37 cellular contexts compared by ENCODE assay signal in genomic region chr1:71252900-71253299, GRCh38.
"Had no signal": no experiment of that assay in that cellular context is flagged by ENCODE, and none has a peak within 500 bp of the region (broad histone marks: within the 10 kb centered on the region; RNA-seq: fewer than 3 reads in every experiment).

No MANE protein-coding gene starts in this region.

- DNase-seq: activated CD4-positive, alpha-beta memory T cell treated with anti-CD3 and anti-CD28 coated beads, Interleukin-2, amount 10 ng/mL, durations not matched to agents 7 days and 5 days; activated CD4-positive, alpha-beta T cell treated with anti-CD3 and anti-CD28 coated beads for 1 hour; activated CD4-positive, alpha-beta T cell treated with anti-CD3 and anti-CD28 coated beads for 48 hours; activated CD4-positive, CD25-positive, alpha-beta regulatory T cell; activated CD8-positive, alpha-beta memory T cell treated with anti-CD3 and anti-CD28 coated beads for 24 hours; activated CD8-positive, alpha-beta memory T cell treated with anti-CD3 and anti-CD28 coated beads, Interleukin-2, amount 10 ng/mL, durations not matched to agents 7 days and 5 days; activated CD8-positive, alpha-beta memory T cell treated with anti-CD3 and anti-CD28 coated beads, Interleukin-2, amount 50 U/mL, for 48 hours; activated effector memory CD4-positive, alpha-beta T cell treated with Interleukin-2 at 50 U/mL for 16 hours; activated naive CD4-positive, alpha-beta T cell treated with anti-CD3 and anti-CD28 coated beads, Interleukin-2, amount 10 ng/mL, durations not matched to agents 7 days and 5 days; activated naive CD8-positive, alpha-beta T cell treated with anti-CD3 and anti-CD28 coated beads, Interleukin-2, amount 50 U/mL, for 24 hours; activated T-cell treated with anti-CD3 and anti-CD28 coated beads, Interleukin-2, amount 50 U/mL, for 48 hours; anterior cingulate cortex; colonic mucosa; NCI-H1048; NCI-H1105 treated with DMSO at 0.1 percent for 48 hours; NCI-H1436; NCI-H187; NCI-H2029 treated with DMSO at 0.1 percent for 48 hours; NCI-H2107; NCI-H510A; NCI-H526; NK-92 treated with Interleukin-12 subunit alpha and Interleukin-12 subunit beta, amount 100 ng/mL, for 24 hours; PC-3; Peyer's patch; RPMI8226; SIG-M5; SW 1271; T-helper 1 cell; T-helper 2 cell; T1000; WERI-Rb-1 had no signal

- H3K4me3 Mint-ChIP-seq: activated CD4-positive, alpha-beta memory T cell treated with anti-CD3 and anti-CD28 coated beads, Interleukin-2, amount 10 ng/mL, durations not matched to agents 7 days and 5 days; activated CD8-positive, alpha-beta memory T cell treated with anti-CD3 and anti-CD28 coated beads, Interleukin-2, amount 10 ng/mL, durations not matched to agents 7 days and 5 days; activated naive CD4-positive, alpha-beta T cell treated with anti-CD3 and anti-CD28 coated beads, Interleukin-2, amount 10 ng/mL, durations not matched to agents 7 days and 5 days; activated naive CD8-positive, alpha-beta T cell; activated naive CD8-positive, alpha-beta T cell treated with anti-CD3 and anti-CD28 coated beads, Interleukin-2, amount 50 U/mL, for 24 hours; brain; central memory CD8-positive, alpha-beta T cell had no signal

- FAIRE-seq: K562 had no signal

- H3K27me3 Mint-ChIP-seq: activated CD4-positive, alpha-beta memory T cell treated with anti-CD3 and anti-CD28 coated beads, Interleukin-2, amount 10 ng/mL, durations not matched to agents 7 days and 5 days; activated CD8-positive, alpha-beta memory T cell treated with anti-CD3 and anti-CD28 coated beads, Interleukin-2, amount 10 ng/mL, durations not matched to agents 7 days and 5 days; activated naive CD4-positive, alpha-beta T cell treated with anti-CD3 and anti-CD28 coated beads, Interleukin-2, amount 10 ng/mL, durations not matched to agents 7 days and 5 days; activated naive CD8-positive, alpha-beta T cell; activated naive CD8-positive, alpha-beta T cell treated with anti-CD3 and anti-CD28 coated beads, Interleukin-2, amount 50 U/mL, for 24 hours; central memory CD8-positive, alpha-beta T cell had no signal

- H3K36me3 ChIP-seq: cardiac muscle cell, colonic mucosa, Peyer's patch, WERI-Rb-1 had no signal

- H3K36me3 Mint-ChIP-seq: activated CD8-positive, alpha-beta memory T cell treated with anti-CD3 and anti-CD28 coated beads, Interleukin-2, amount 10 ng/mL, durations not matched to agents 7 days and 5 days; activated naive CD4-positive, alpha-beta T cell treated with anti-CD3 and anti-CD28 coated beads, Interleukin-2, amount 10 ng/mL, durations not matched to agents 7 days and 5 days; activated naive CD8-positive, alpha-beta T cell; brain had no signal

- H3K9me3 Mint-ChIP-seq: activated CD4-positive, alpha-beta memory T cell treated with anti-CD3 and anti-CD28 coated beads, Interleukin-2, amount 10 ng/mL, durations not matched to agents 7 days and 5 days; activated naive CD4-positive, alpha-beta T cell treated with anti-CD3 and anti-CD28 coated beads, Interleukin-2, amount 10 ng/mL, durations not matched to agents 7 days and 5 days; activated naive CD8-positive, alpha-beta T cell treated with anti-CD3 and anti-CD28 coated beads, Interleukin-2, amount 50 U/mL, for 24 hours; brain had no signal

- H3K4me1 Mint-ChIP-seq: activated CD4-positive, alpha-beta memory T cell treated with anti-CD3 and anti-CD28 coated beads, Interleukin-2, amount 10 ng/mL, durations not matched to agents 7 days and 5 days; activated CD8-positive, alpha-beta memory T cell treated with anti-CD3 and anti-CD28 coated beads, Interleukin-2, amount 10 ng/mL, durations not matched to agents 7 days and 5 days; activated naive CD4-positive, alpha-beta T cell treated with anti-CD3 and anti-CD28 coated beads, Interleukin-2, amount 10 ng/mL, durations not matched to agents 7 days and 5 days; activated naive CD8-positive, alpha-beta T cell treated with anti-CD3 and anti-CD28 coated beads, Interleukin-2, amount 50 U/mL, for 24 hours; brain; central memory CD8-positive, alpha-beta T cell had no signal

- H3K27me3 ChIP-seq: cardiac muscle cell, colonic mucosa, Peyer's patch had no signal

- H3K4me1 ChIP-seq: colonic mucosa, Peyer's patch had no signal

- H3K4me3 ChIP-seq: cardiac muscle cell, colonic mucosa, K562, Peyer's patch had no signal

- H3K27ac Mint-ChIP-seq: activated CD4-positive, alpha-beta memory T cell treated with anti-CD3 and anti-CD28 coated beads, Interleukin-2, amount 10 ng/mL, durations not matched to agents 7 days and 5 days; activated CD8-positive, alpha-beta memory T cell treated with anti-CD3 and anti-CD28 coated beads, Interleukin-2, amount 10 ng/mL, durations not matched to agents 7 days and 5 days; activated naive CD4-positive, alpha-beta T cell treated with anti-CD3 and anti-CD28 coated beads, Interleukin-2, amount 10 ng/mL, durations not matched to agents 7 days and 5 days; activated naive CD8-positive, alpha-beta T cell; activated naive CD8-positive, alpha-beta T cell treated with anti-CD3 and anti-CD28 coated beads, Interleukin-2, amount 50 U/mL, for 24 hours; brain had no signal

- ATAC-seq: activated CD8-positive, alpha-beta memory T cell treated with anti-CD3 and anti-CD28 coated beads, Interleukin-2, amount 10 ng/mL, durations not matched to agents 7 days and 5 days; activated naive CD8-positive, alpha-beta T cell treated with anti-CD3 and anti-CD28 coated beads, Interleukin-2, amount 50 U/mL, for 24 hours; K562; PC-3; Right ventricle myocardium inferior had no signal

- H3K27ac ChIP-seq: cardiac muscle cell, colonic mucosa, Peyer's patch, WERI-Rb-1 had no signal
